2 cellular contexts compared by ENCODE assay signal in the genomic region with DNA sequence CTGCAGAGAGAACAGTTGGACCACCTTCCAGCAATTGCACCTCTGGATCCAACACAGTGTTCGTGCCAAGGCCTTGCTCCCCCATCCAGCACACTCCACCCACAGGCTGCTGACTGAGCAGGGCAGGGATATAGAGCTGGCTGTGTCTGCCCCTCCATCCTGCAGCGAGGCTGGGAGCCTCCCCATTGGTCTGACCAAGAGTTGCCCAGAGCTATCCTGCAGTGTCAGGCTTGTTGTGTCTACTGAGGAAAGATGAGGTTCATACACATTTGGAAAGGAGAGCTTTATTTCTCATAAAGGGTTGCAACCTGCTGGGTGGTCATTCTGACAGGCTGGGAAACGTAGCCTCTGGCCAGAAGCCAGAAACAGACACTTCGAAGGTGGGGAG.
TF ChIP-seq lines count a peak whose summit lies in the region.

No MANE protein-coding gene starts in this region.

TF ChIP-seq in SK-N-SH treated with all-trans-retinoic acid at 6 μM for 48 hours, 23 proteins besides CTCF, POLR2A, EP300 and RAD21 (continued from another document):
- TF ChIP-seq, protein P1, sequence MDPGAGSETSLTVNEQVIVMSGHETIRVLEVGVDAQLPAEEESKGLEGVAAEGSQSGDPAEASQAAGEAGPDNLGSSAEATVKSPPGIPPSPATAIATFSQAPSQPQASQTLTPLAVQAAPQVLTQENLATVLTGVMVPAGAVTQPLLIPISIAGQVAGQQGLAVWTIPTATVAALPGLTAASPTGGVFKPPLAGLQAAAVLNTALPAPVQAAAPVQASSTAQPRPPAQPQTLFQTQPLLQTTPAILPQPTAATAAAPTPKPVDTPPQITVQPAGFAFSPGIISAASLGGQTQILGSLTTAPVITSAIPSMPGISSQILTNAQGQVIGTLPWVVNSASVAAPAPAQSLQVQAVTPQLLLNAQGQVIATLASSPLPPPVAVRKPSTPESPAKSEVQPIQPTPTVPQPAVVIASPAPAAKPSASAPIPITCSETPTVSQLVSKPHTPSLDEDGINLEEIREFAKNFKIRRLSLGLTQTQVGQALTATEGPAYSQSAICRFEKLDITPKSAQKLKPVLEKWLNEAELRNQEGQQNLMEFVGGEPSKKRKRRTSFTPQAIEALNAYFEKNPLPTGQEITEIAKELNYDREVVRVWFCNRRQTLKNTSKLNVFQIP (CRISPR knock-in tag; IDR thresholded peaks at IDR 0.05; ENCODE audit: borderline replicate concordance, low read depth) = no peak
- TF ChIP-seq BACH2 (CRISPR knock-in tag; IDR thresholded peaks at IDR 0.05; ENCODE audit: borderline replicate concordance) = no peak
- TF ChIP-seq ZNF70 (CRISPR knock-in tag; IDR thresholded peaks at IDR 0.05) = no peak
- TF ChIP-seq CSRNP3 (CRISPR knock-in tag; IDR thresholded peaks at IDR 0.05) = no peak
- TF ChIP-seq, protein P2, sequence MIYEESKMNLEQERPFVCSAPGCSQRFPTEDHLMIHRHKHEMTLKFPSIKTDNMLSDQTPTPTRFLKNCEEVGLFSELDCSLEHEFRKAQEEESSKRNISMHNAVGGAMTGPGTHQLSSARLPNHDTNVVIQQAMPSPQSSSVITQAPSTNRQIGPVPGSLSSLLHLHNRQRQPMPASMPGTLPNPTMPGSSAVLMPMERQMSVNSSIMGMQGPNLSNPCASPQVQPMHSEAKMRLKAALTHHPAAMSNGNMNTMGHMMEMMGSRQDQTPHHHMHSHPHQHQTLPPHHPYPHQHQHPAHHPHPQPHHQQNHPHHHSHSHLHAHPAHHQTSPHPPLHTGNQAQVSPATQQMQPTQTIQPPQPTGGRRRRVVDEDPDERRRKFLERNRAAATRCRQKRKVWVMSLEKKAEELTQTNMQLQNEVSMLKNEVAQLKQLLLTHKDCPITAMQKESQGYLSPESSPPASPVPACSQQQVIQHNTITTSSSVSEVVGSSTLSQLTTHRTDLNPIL (CRISPR knock-in tag; IDR thresholded peaks at IDR 0.05; ENCODE audit: low read depth) = no peak
- no peak for TF ChIP-seq TSHZ2 (CRISPR knock-in tag; IDR thresholded peaks at IDR 0.05)
- TF ChIP-seq ZNF565 (CRISPR knock-in tag; conservative IDR thresholded peaks at IDR 0.05; ENCODE audit: low read depth) = no peak
- no peak for TF ChIP-seq ZFP30 (CRISPR knock-in tag; IDR thresholded peaks at IDR 0.05)
- TF ChIP-seq CSDC2 (CRISPR knock-in tag; IDR thresholded peaks at IDR 0.05) = no peak
- no peak for TF ChIP-seq ISL1 (CRISPR knock-in tag; IDR thresholded peaks at IDR 0.05)
- no peak for TF ChIP-seq ARNTL (CRISPR knock-in tag; IDR thresholded peaks at IDR 0.05; ENCODE audit: borderline replicate concordance, low read depth)
- no peak for TF ChIP-seq TOX (CRISPR knock-in tag; IDR thresholded peaks at IDR 0.05; ENCODE audit: borderline replicate concordance)
- no peak for TF ChIP-seq GLIS3 (CRISPR knock-in tag; IDR thresholded peaks at IDR 0.05)
- TF ChIP-seq RARB (CRISPR knock-in tag; IDR thresholded peaks at IDR 0.05) = no peak

TF ChIP-seq in SK-N-SH, 30 proteins besides CTCF, POLR2A, EP300 and RAD21 (continued from another document):
- no peak for TF ChIP-seq SIN3A (IDR thresholded peaks at IDR 0.05; ENCODE audit: borderline replicate concordance, low read depth, low read length)
- TF ChIP-seq NFIC (IDR thresholded peaks at IDR 0.05; ENCODE audit: borderline replicate concordance) = no peak
- TF ChIP-seq MXI1 (IDR thresholded peaks at IDR 0.05; ENCODE audit: low read depth, low read length) = no peak
- no peak for TF ChIP-seq POLR2AphosphoS5 (IDR thresholded peaks at IDR 0.05; ENCODE audit: low read depth, low read length)
- no peak for TF ChIP-seq RXRA (IDR thresholded peaks at IDR 0.05; ENCODE audit: borderline replicate concordance, low read depth)
- TF ChIP-seq TCF12 (IDR thresholded peaks at IDR 0.05) = no peak
